ENCODE assay signal across 25 cellular contexts in genomic region chr2:128004509-128004908, GRCh38.
"Had no signal": no experiment of that assay in that cellular context is flagged by ENCODE, and none has a peak within 500 bp of the region (broad histone marks: within the 10 kb centered on the region; RNA-seq: fewer than 3 reads in every experiment).

No MANE protein-coding gene starts in this region.

- H3K4me1 ChIP-seq: left lung, lower lobe of right lung, prostate gland, sigmoid colon, spleen, tibial nerve, upper lobe of left lung, vagina had no signal

- H3K27me3 Mint-ChIP-seq: naive thymus-derived CD4-positive, alpha-beta T cell; natural killer cell treated with Interleukin-12 subunit alpha and Interleukin-12 subunit beta and Interleukin-15 and Interleukin-18, amount 100 ng/mL, for 72 hours; stimulated activated memory B cell treated with anti-CD40 and anti-IgM and Interleukin-4, amounts not matched to agents 10 μg/mL and 1 μg/mL and 100 μg/mL, for 72 hours; stimulated activated naive CD8-positive, alpha-beta T cell treated with anti-CD3 and anti-CD28 coated beads, Interleukin-15, amount 100 ng/mL, for 72 hours had no signal

- ATAC-seq: left cardiac atrium; left lung; lower lobe of right lung; mucosa of descending colon; naive thymus-derived CD4-positive, alpha-beta T cell; natural killer cell treated with Interleukin-12 subunit alpha and Interleukin-12 subunit beta and Interleukin-15 and Interleukin-18, amount 100 ng/mL, for 72 hours; right cardiac atrium; stimulated activated memory B cell treated with anti-CD40 and anti-IgM and Interleukin-4, amounts not matched to agents 10 μg/mL and 1 μg/mL and 100 μg/mL, for 72 hours; stimulated activated naive CD8-positive, alpha-beta T cell treated with anti-CD3 and anti-CD28 coated beads, Interleukin-15, amount 100 ng/mL, for 72 hours had no signal

- FAIRE-seq: keratinocyte, small intestine had no signal

- DNase-seq: hippocampal formation; kidney glomerular epithelial cell; left cardiac atrium; left lung; lower lobe of right lung; midbrain; mucosa of descending colon; naive thymus-derived CD4-positive, alpha-beta T cell; ovary; retina; right cardiac atrium; sigmoid colon; small intestine; spleen; stimulated activated CD4-positive, alpha-beta T cell treated with anti-CD3 and anti-CD28 coated beads, Interleukin-4, amount 100 ng/mL, for 24 hours; stimulated activated naive CD4-positive, alpha-beta T cell treated with Interleukin-2 at 50 U/mL for 16 hours; stimulated activated naive CD8-positive, alpha-beta T cell treated with anti-CD3 and anti-CD28 coated beads, Interleukin-15, amount 100 ng/mL, for 72 hours; substantia nigra; upper lobe of left lung had no signal

- H3K4me3 Mint-ChIP-seq: naive thymus-derived CD4-positive, alpha-beta T cell; natural killer cell treated with Interleukin-12 subunit alpha and Interleukin-12 subunit beta and Interleukin-15 and Interleukin-18, amount 100 ng/mL, for 72 hours; stimulated activated memory B cell treated with anti-CD40 and anti-IgM and Interleukin-4, amounts not matched to agents 10 μg/mL and 1 μg/mL and 100 μg/mL, for 72 hours; stimulated activated naive CD8-positive, alpha-beta T cell treated with anti-CD3 and anti-CD28 coated beads, Interleukin-15, amount 100 ng/mL, for 72 hours had no signal

- H3K9me3 Mint-ChIP-seq: naive thymus-derived CD4-positive, alpha-beta T cell; natural killer cell treated with Interleukin-12 subunit alpha and Interleukin-12 subunit beta and Interleukin-15 and Interleukin-18, amount 100 ng/mL, for 72 hours; stimulated activated memory B cell treated with anti-CD40 and anti-IgM and Interleukin-4, amounts not matched to agents 10 μg/mL and 1 μg/mL and 100 μg/mL, for 72 hours; stimulated activated naive CD8-positive, alpha-beta T cell treated with anti-CD3 and anti-CD28 coated beads, Interleukin-15, amount 100 ng/mL, for 72 hours had no signal

- H3K4me3 ChIP-seq: left lung, lower lobe of right lung, mucosa of descending colon, ovary, prostate gland, sigmoid colon, spleen, tibial nerve, upper lobe of left lung, vagina had no signal

- H3K27ac Mint-ChIP-seq: stimulated activated memory B cell treated with anti-CD40 and anti-IgM and Interleukin-4, amounts not matched to agents 10 μg/mL and 1 μg/mL and 100 μg/mL, for 72 hours had no signal

- H3K4me1 Mint-ChIP-seq: stimulated activated memory B cell treated with anti-CD40 and anti-IgM and Interleukin-4, amounts not matched to agents 10 μg/mL and 1 μg/mL and 100 μg/mL, for 72 hours; stimulated activated naive CD8-positive, alpha-beta T cell treated with anti-CD3 and anti-CD28 coated beads, Interleukin-15, amount 100 ng/mL, for 72 hours had no signal

- H3K9me3 ChIP-seq: left lung, lower lobe of right lung, mucosa of descending colon, ovary, prostate gland, sigmoid colon, spleen, tibial nerve, upper lobe of left lung, vagina had no signal

- H3K27me3 ChIP-seq: left lung, ovary, sigmoid colon, spleen, tibial nerve, upper lobe of left lung, vagina had no signal

- H3K36me3 ChIP-seq: ovary had no signal

- H3K27ac ChIP-seq: left lung, lower lobe of right lung, ovary, prostate gland, sigmoid colon, spleen, tibial nerve, upper lobe of left lung, vagina had no signal
